39 cellular contexts compared by ENCODE assay signal in genomic region chr7:99238558-99239341, GRCh38. TPM values are rescaled to one million over a fixed set of nuclear protein-coding genes. Genes with fewer than 3 reads are reported as not detected.
"Had no signal": no experiment of that assay in that cellular context is flagged by ENCODE, and none has a peak within 500 bp of the region (broad histone marks: within the 10 kb centered on the region; RNA-seq: fewer than 3 reads in every experiment).

No MANE protein-coding gene starts in this region.

- H3K4me1 ChIP-seq: adrenal gland, body of pancreas, breast epithelium had no signal

- H3K27me3 ChIP-seq: adrenal gland, body of pancreas, brain microvascular endothelial cell, breast epithelium had no signal

- H3K36me3 ChIP-seq: adrenal gland, brain microvascular endothelial cell, breast epithelium had no signal

- FAIRE-seq: astrocyte, TTC549 had no signal

- H3K27ac ChIP-seq: adrenal gland, body of pancreas, brain microvascular endothelial cell, breast epithelium, VCaP had no signal

- H3K4me3 ChIP-seq: adrenal gland, body of pancreas, breast epithelium had no signal

- ATAC-seq: activated CD4-positive, alpha-beta T cell treated with anti-CD3 and anti-CD28 coated beads for 36 hours; activated CD4-positive, CD25-positive, alpha-beta regulatory T cell treated with anti-CD3 and anti-CD28 coated beads, Interleukin-2, amount 50 U/mL, for 24 hours; activated CD8-positive, alpha-beta T cell treated with anti-CD3 and anti-CD28 coated beads for 36 hours; activated naive CD4-positive, alpha-beta T cell treated with anti-CD3 and anti-CD28 coated beads, Interleukin-2, amount 50 U/mL, for 72 hours; activated T-cell treated with anti-CD3 and anti-CD28 coated beads, Interleukin-2, amount 50 U/mL, for 4 hours; activated T-cell treated with anti-CD3 and anti-CD28 coated beads, Interleukin-2, amount 50 U/mL, for 72 hours; activated T-helper 17 cell treated with anti-CD3 and anti-CD28 coated beads, Interleukin-2, amount 50 U/mL, for 72 hours; body of pancreas; WTC11 had no signal

- DNase-seq: activated CD4-positive, alpha-beta T cell treated with anti-CD3 and anti-CD28 coated beads for 1 hour; activated CD4-positive, alpha-beta T cell treated with anti-CD3 and anti-CD28 coated beads for 36 hours; activated CD4-positive, alpha-beta T cell treated with anti-CD3 and anti-CD28 coated beads for 48 hours; activated CD4-positive, alpha-beta T cell treated with anti-CD3 and anti-CD28 coated beads, Interleukin-2, amount 10 ng/mL, durations not matched to agents 7 days and 5 days; activated CD4-positive, alpha-beta T cell treated with anti-CD3 and anti-CD28 coated beads, Interleukin-2, amount 50 U/mL, for 48 hours; activated CD4-positive, CD25-positive, alpha-beta regulatory T cell; activated CD8-positive, alpha-beta memory T cell treated with anti-CD3 and anti-CD28 coated beads, Interleukin-2, amount 50 U/mL, for 4 hours; activated CD8-positive, alpha-beta T cell treated with anti-CD3 and anti-CD28 coated beads for 36 hours; activated effector memory CD4-positive, alpha-beta T cell treated with anti-CD3 and anti-CD28 coated beads, Interleukin-2, amount 50 U/mL, for 16 hours; activated gamma-delta T cell treated with Interleukin-2 at 50 U/mL for 16 hours; activated naive CD4-positive, alpha-beta T cell; activated naive CD4-positive, alpha-beta T cell treated with anti-CD3 and anti-CD28 coated beads for 36 hours; activated naive CD4-positive, alpha-beta T cell treated with anti-CD3 and anti-CD28 coated beads, Interleukin-2, amount 50 U/mL, for 16 hours; activated naive CD8-positive, alpha-beta T cell treated with anti-CD3 and anti-CD28 coated beads for 36 hours; activated T-cell treated with anti-CD3 and anti-CD28 coated beads for 4 hours; activated T-cell treated with anti-CD3 and anti-CD28 coated beads, Interleukin-2, amount 50 U/mL, for 1 hour; activated T-cell treated with anti-CD3 and anti-CD28 coated beads, Interleukin-2, amount 50 U/mL, for 4 hours; activated T-cell treated with anti-CD3 and anti-CD28 coated beads, Interleukin-2, amount 50 U/mL, for 72 hours; adrenal gland; amniotic stem cell; body of pancreas; brain microvascular endothelial cell; central memory CD4-positive, alpha-beta T cell; T-helper 1 cell; T-helper 2 cell; T-helper 9 cell had no signal

- H3K9me3 ChIP-seq: adrenal gland, body of pancreas had no signal

RNA-seq across cellular contexts. Expression of gene KPNA7, which starts 30.8 kb away (rescaled TPM):
- total RNA-seq: activated CD4-positive, alpha-beta T cell treated with anti-CD3 and anti-CD28 coated beads for 36 hours; activated CD4-positive, alpha-beta T cell treated with anti-CD3 and anti-CD28 coated beads, Interleukin-2, amount 10 ng/mL, durations not matched to agents 7 days and 5 days; activated CD8-positive, alpha-beta memory T cell treated with anti-CD3 and anti-CD28 coated beads for 36 hours; activated naive CD8-positive, alpha-beta T cell treated with anti-CD3 and anti-CD28 coated beads for 36 hours; activated T-cell treated with anti-CD3 and anti-CD28 coated beads, Interleukin-2, amount 50 U/mL, for 4 hours; activated T-helper 1 cell treated with anti-CD3 and anti-CD28 coated beads, Interleukin-12 subunit alpha, Interleukin-12 subunit beta, Interleukin-2, Interleukin-4 antibody, amounts not matched to agents 30 ng/mL and 10 ng/mL and 1 ng/mL, durations not matched to agents 14 hours and 24 hours and 36 hours; activated T-helper 17 cell treated with anti-CD3 and anti-CD28 coated beads, Interleukin-2, amount 50 U/mL, for 72 hours; adrenal gland; aorta; astrocyte; cardiac septum; cerebellum; WTC11 had no signal
- polyA plus RNA-seq: aorta had no signal

RNA-seq across cellular contexts. Expression of gene MYH16, which starts 33.9 kb away (rescaled TPM):
- total RNA-seq: activated CD4-positive, alpha-beta T cell treated with anti-CD3 and anti-CD28 coated beads for 36 hours; activated CD4-positive, alpha-beta T cell treated with anti-CD3 and anti-CD28 coated beads, Interleukin-2, amount 10 ng/mL, durations not matched to agents 7 days and 5 days; activated CD8-positive, alpha-beta memory T cell treated with anti-CD3 and anti-CD28 coated beads for 36 hours; activated CD8-positive, alpha-beta T cell treated with anti-CD3 and anti-CD28 coated beads for 36 hours; activated naive CD4-positive, alpha-beta T cell treated with anti-CD3 and anti-CD28 coated beads for 36 hours; activated naive CD8-positive, alpha-beta T cell treated with anti-CD3 and anti-CD28 coated beads for 36 hours; activated T-cell treated with anti-CD3 and anti-CD28 coated beads, Interleukin-2, amount 50 U/mL, for 4 hours; activated T-cell treated with anti-CD3 and anti-CD28 coated beads, Interleukin-2, amount 50 U/mL, for 72 hours; activated T-helper 1 cell treated with anti-CD3 and anti-CD28 coated beads, Interleukin-12 subunit alpha, Interleukin-12 subunit beta, Interleukin-2, Interleukin-4 antibody, amounts not matched to agents 30 ng/mL and 10 ng/mL and 1 ng/mL, durations not matched to agents 14 hours and 24 hours and 36 hours; activated T-helper 17 cell treated with anti-CD3 and anti-CD28 coated beads, Interleukin-2, amount 50 U/mL, for 72 hours; adrenal gland; breast epithelium; cardiac septum; cerebellum; WTC11 had no signal
- polyA plus RNA-seq: aorta had no signal
